ENCODE assay signal across 27 cellular contexts in genomic region chr1:89574621-89575020, GRCh38.
"Had no signal": no experiment of that assay in that cellular context is flagged by ENCODE, and none has a peak within 500 bp of the region (broad histone marks: within the 10 kb centered on the region; RNA-seq: fewer than 3 reads in every experiment).

No MANE protein-coding gene starts in this region.

- DNase-seq: activated CD4-positive, alpha-beta T cell treated with anti-CD3 and anti-CD28 coated beads for 1 hour; activated CD4-positive, alpha-beta T cell treated with anti-CD3 and anti-CD28 coated beads, Interleukin-2, amount 50 U/mL, for 1 hour; activated CD8-positive, alpha-beta T cell treated with anti-CD3 and anti-CD28 coated beads, Interleukin-2, amount 10 ng/mL, durations not matched to agents 7 days and 5 days; activated effector memory CD4-positive, alpha-beta T cell treated with anti-CD3 and anti-CD28 coated beads, Interleukin-2, amount 50 U/mL, for 16 hours; activated naive CD4-positive, alpha-beta T cell treated with anti-CD3 and anti-CD28 coated beads, Interleukin-2, amount 50 U/mL, for 16 hours; activated T-cell treated with anti-CD3 and anti-CD28 coated beads, Interleukin-2, amount 50 U/mL, for 48 hours; aorta; endodermal cell; heart right ventricle; psoas muscle; right cardiac atrium; stimulated activated CD4-positive, alpha-beta T cell treated with anti-CD3 and anti-CD28 coated beads, Interleukin-2, amount 100 ng/mL, for 24 hours; stomach; transverse colon had no signal

- H3K9me3 Mint-ChIP-seq: natural killer cell treated with Interleukin-12 subunit alpha and Interleukin-12 subunit beta and Interleukin-15 and Interleukin-18, amount 100 ng/mL, for 72 hours had no signal

- H3K27me3 ChIP-seq: heart right ventricle, left lung, pancreas, SJSA1, stomach, suprapubic skin, transverse colon had no signal

- H3K27ac ChIP-seq: epithelial cell of prostate, heart right ventricle, left lung, pancreas, psoas muscle, SJSA1, stomach, suprapubic skin, VCaP had no signal

- H3K4me1 ChIP-seq: heart right ventricle, left lung, psoas muscle, SJSA1, stomach had no signal

- FAIRE-seq: colon, keratinocyte, pancreas, urothelium cell line had no signal

- ATAC-seq: activated CD8-positive, alpha-beta T cell treated with anti-CD3 and anti-CD28 coated beads, Interleukin-2, amount 10 ng/mL, durations not matched to agents 7 days and 5 days; heart right ventricle; left lung; natural killer cell treated with Interleukin-12 subunit alpha and Interleukin-12 subunit beta and Interleukin-15 and Interleukin-18, amount 100 ng/mL, for 72 hours; pancreas; right cardiac atrium; stimulated activated memory B cell treated with anti-CD40 and anti-IgM and Interleukin-4, amounts not matched to agents 10 μg/mL and 1 μg/mL and 100 μg/mL, for 72 hours had no signal

- H3K27me3 Mint-ChIP-seq: brain; natural killer cell treated with Interleukin-12 subunit alpha and Interleukin-12 subunit beta and Interleukin-15 and Interleukin-18, amount 100 ng/mL, for 72 hours; stimulated activated memory B cell treated with anti-CD40 and anti-IgM and Interleukin-4, amounts not matched to agents 10 μg/mL and 1 μg/mL and 100 μg/mL, for 72 hours had no signal

- H3K36me3 ChIP-seq: left lung, pancreas, SJSA1, transverse colon had no signal

- H3K4me3 Mint-ChIP-seq: activated CD8-positive, alpha-beta T cell treated with anti-CD3 and anti-CD28 coated beads, Interleukin-2, amount 10 ng/mL, durations not matched to agents 7 days and 5 days; brain; endodermal cell; mesothelial cell of epicardium; natural killer cell treated with Interleukin-12 subunit alpha and Interleukin-12 subunit beta and Interleukin-15 and Interleukin-18, amount 100 ng/mL, for 72 hours; stimulated activated memory B cell treated with anti-CD40 and anti-IgM and Interleukin-4, amounts not matched to agents 10 μg/mL and 1 μg/mL and 100 μg/mL, for 72 hours had no signal

- H3K9me3 ChIP-seq: left lung, pancreas, psoas muscle, SJSA1, stomach, suprapubic skin, transverse colon had no signal

- H3K4me3 ChIP-seq: heart right ventricle, left lung, pancreas, psoas muscle, SJSA1, stomach, suprapubic skin had no signal

- H3K27ac Mint-ChIP-seq: activated CD8-positive, alpha-beta T cell treated with anti-CD3 and anti-CD28 coated beads, Interleukin-2, amount 10 ng/mL, durations not matched to agents 7 days and 5 days; endodermal cell; mesothelial cell of epicardium; natural killer cell treated with Interleukin-12 subunit alpha and Interleukin-12 subunit beta and Interleukin-15 and Interleukin-18, amount 100 ng/mL, for 72 hours; stimulated activated memory B cell treated with anti-CD40 and anti-IgM and Interleukin-4, amounts not matched to agents 10 μg/mL and 1 μg/mL and 100 μg/mL, for 72 hours had no signal
